ENCODE assay signal across 14 cellular contexts in the genomic region with DNA sequence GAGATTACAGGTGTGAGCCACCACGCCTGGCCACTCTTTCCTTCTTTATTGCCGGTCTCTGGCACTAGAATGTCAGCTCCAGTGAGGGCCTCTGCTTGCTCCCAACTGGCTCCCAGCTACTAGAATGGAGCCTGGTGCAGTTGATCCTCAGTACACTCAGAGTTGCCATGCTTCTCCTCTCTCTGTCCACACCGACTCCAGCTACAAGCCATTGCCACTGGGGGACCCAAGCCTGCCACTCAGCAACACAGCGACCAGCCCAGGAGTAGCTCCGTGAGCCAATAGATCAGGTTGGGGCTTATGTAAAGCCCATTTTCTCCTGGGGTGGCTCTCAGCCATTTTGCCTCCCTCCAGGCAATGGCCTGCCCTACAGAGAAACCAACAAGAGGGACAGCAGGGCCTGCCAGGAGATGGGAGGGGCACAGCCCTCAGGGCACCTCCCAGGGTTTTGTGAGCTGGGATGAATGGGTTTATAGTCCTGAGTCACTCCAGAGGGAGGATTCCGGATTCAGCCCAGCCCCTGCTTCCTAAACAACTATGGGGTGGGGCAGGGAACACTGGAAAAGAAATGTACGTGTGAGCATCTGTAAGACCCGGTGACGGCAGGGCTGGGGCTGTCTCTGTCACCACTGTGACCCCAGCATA. TPM values are rescaled to one million over a fixed set of nuclear protein-coding genes. Genes with fewer than 3 reads are reported as not detected.
DNase-seq lines count a peak whose midpoint lies in the region.
"Had no signal": no experiment of that assay in that cellular context is flagged by ENCODE, and none has a peak within 500 bp of the region (broad histone marks: within the 10 kb centered on the region; RNA-seq: fewer than 3 reads in every experiment).

No MANE protein-coding gene starts in this region.

- H3K4me1 Mint-ChIP-seq in activated naive CD4-positive, alpha-beta T cell treated with anti-CD3 and anti-CD28 coated beads for 36 hours (ENCODE audit: low read depth) = peaks cover 7% of the 10 kb centered on the region
- peaks cover 6% of the 10 kb centered on the region for H3K4me1 Mint-ChIP-seq in activated T-cell treated with anti-CD3 and anti-CD28 coated beads, Interleukin-2, amount 50 U/mL, for 24 hours (ENCODE audit: low read depth)
- peaks cover 6% of the 10 kb centered on the region for H3K4me1 Mint-ChIP-seq in activated naive CD4-positive, alpha-beta T cell treated with anti-CD3 and anti-CD28 coated beads, Interleukin-2, amount 10 ng/mL, durations not matched to agents 7 days and 5 days

- in situ Hi-C loops in Caki2 (cut with HindIII; ENCODE audit: low pct_unique_long_range_greater_than_20kb, low sequenced_read_pairs) = no loop called here

- no peaks in the 10 kb centered on the region for H3K27me3 ChIP-seq in mucosa of stomach (ENCODE audit: control insufficient read depth, insufficient read depth, low read length)

- peak; percentile 54 for DNase-seq in Caki2 (ENCODE audit: low read depth)
- peak; percentile 97 for DNase-seq in LoVo (ENCODE audit: low spot score)
- DNase-seq in epidermal melanocyte (ENCODE audit: insufficient read length, low spot score) = peak; percentile 82
- DNase-seq in activated naive CD4-positive, alpha-beta T cell treated with anti-CD3 and anti-CD28 coated beads for 36 hours = no peak
- DNase-seq in activated T-cell treated with anti-CD3 and anti-CD28 coated beads, Interleukin-2, amount 50 U/mL, for 24 hours = no peak
- no peak for DNase-seq in activated naive CD4-positive, alpha-beta T cell treated with anti-CD3 and anti-CD28 coated beads, Interleukin-2, amount 10 ng/mL, durations not matched to agents 7 days and 5 days
- no peak for DNase-seq in T-helper 1 cell
- DNase-seq: activated CD4-positive, alpha-beta memory T cell treated with anti-CD3 and anti-CD28 coated beads, Interleukin-2, amount 10 ng/mL, durations not matched to agents 7 days and 5 days; amniotic stem cell; COR-L47; naive B cell; NCI-H1105 treated with DMSO at 0.1 percent for 48 hours; stimulated activated CD4-positive, alpha-beta T cell treated with anti-CD3 and anti-CD28 coated beads, Interleukin-4, amount 100 ng/mL, for 1 hour had no signal

- H3K9me3 Mint-ChIP-seq in activated naive CD4-positive, alpha-beta T cell treated with anti-CD3 and anti-CD28 coated beads for 36 hours = no peaks in the 10 kb centered on the region
- H3K9me3 Mint-ChIP-seq in activated T-cell treated with anti-CD3 and anti-CD28 coated beads, Interleukin-2, amount 50 U/mL, for 24 hours = no peaks in the 10 kb centered on the region
- H3K9me3 Mint-ChIP-seq in activated naive CD4-positive, alpha-beta T cell treated with anti-CD3 and anti-CD28 coated beads, Interleukin-2, amount 10 ng/mL, durations not matched to agents 7 days and 5 days = no peaks in the 10 kb centered on the region
- H3K9me3 Mint-ChIP-seq: activated CD4-positive, alpha-beta memory T cell treated with anti-CD3 and anti-CD28 coated beads, Interleukin-2, amount 10 ng/mL, durations not matched to agents 7 days and 5 days; naive B cell had no signal

- H3K9me3 ChIP-seq in mucosa of stomach (ENCODE audit: control insufficient read depth, low read length) = no peaks in the 10 kb centered on the region

- no peaks in the 10 kb centered on the region for H3K27me3 Mint-ChIP-seq in activated naive CD4-positive, alpha-beta T cell treated with anti-CD3 and anti-CD28 coated beads for 36 hours (ENCODE audit: low read depth)
- no peaks in the 10 kb centered on the region for H3K27me3 Mint-ChIP-seq in activated T-cell treated with anti-CD3 and anti-CD28 coated beads, Interleukin-2, amount 50 U/mL, for 24 hours
- H3K27me3 Mint-ChIP-seq in activated naive CD4-positive, alpha-beta T cell treated with anti-CD3 and anti-CD28 coated beads, Interleukin-2, amount 10 ng/mL, durations not matched to agents 7 days and 5 days = no peaks in the 10 kb centered on the region
- H3K27me3 Mint-ChIP-seq: activated CD4-positive, alpha-beta memory T cell treated with anti-CD3 and anti-CD28 coated beads, Interleukin-2, amount 10 ng/mL, durations not matched to agents 7 days and 5 days; naive B cell had no signal

- H3K4me3 Mint-ChIP-seq in activated naive CD4-positive, alpha-beta T cell treated with anti-CD3 and anti-CD28 coated beads for 36 hours = no peak overlapping the region
- H3K4me3 Mint-ChIP-seq in activated T-cell treated with anti-CD3 and anti-CD28 coated beads, Interleukin-2, amount 50 U/mL, for 24 hours = no peak overlapping the region
- no peak overlapping the region for H3K4me3 Mint-ChIP-seq in activated naive CD4-positive, alpha-beta T cell treated with anti-CD3 and anti-CD28 coated beads, Interleukin-2, amount 10 ng/mL, durations not matched to agents 7 days and 5 days
- H3K4me3 Mint-ChIP-seq: activated CD4-positive, alpha-beta memory T cell treated with anti-CD3 and anti-CD28 coated beads, Interleukin-2, amount 10 ng/mL, durations not matched to agents 7 days and 5 days; naive B cell had no signal

- no peaks in the 10 kb centered on the region for H3K36me3 ChIP-seq in mucosa of stomach (ENCODE audit: control insufficient read depth, insufficient read depth, low read length)

- CTCF ChIA-PET in activated naive CD4-positive, alpha-beta T cell treated with anti-CD3 and anti-CD28 coated beads for 36 hours (lab: Charles Lee) = interaction anchor here (0.6 to 1.7 kb wide), 3 partner anchors 10 to 132 kb away, joined by 4 to 7 read pairs (median 6); no protein-coding TSS in a partner anchor
- CTCF ChIA-PET in activated naive CD4-positive, alpha-beta T cell treated with anti-CD3 and anti-CD28 coated beads, Interleukin-2, amount 10 ng/mL, durations not matched to agents 7 days and 5 days (lab: Charles Lee) = interaction anchor here (1.5 to 1.6 kb wide), 2 partner anchors 10 kb away, joined by 6 to 8 read pairs; no protein-coding TSS in a partner anchor

- intact Hi-C loops in activated naive CD4-positive, alpha-beta T cell treated with anti-CD3 and anti-CD28 coated beads for 36 hours (cut with micrococcal nuclease) = no loop called here

- H3K4me3 ChIP-seq in mucosa of stomach (ENCODE audit: low read length) = no peak overlapping the region

- peaks cover 11% of the 10 kb centered on the region for H3K4me1 ChIP-seq in mucosa of stomach (ENCODE audit: control insufficient read depth, insufficient read depth, low read length)

- H3K9ac ChIP-seq in mucosa of stomach (ENCODE audit: low read length) = peak overlapping the region; percentile 17

- H3K36me3 Mint-ChIP-seq in activated naive CD4-positive, alpha-beta T cell treated with anti-CD3 and anti-CD28 coated beads for 36 hours (ENCODE audit: low read depth) = peaks cover 3% of the 10 kb centered on the region
- H3K36me3 Mint-ChIP-seq in activated T-cell treated with anti-CD3 and anti-CD28 coated beads, Interleukin-2, amount 50 U/mL, for 24 hours (ENCODE audit: low read depth) = peaks cover 9% of the 10 kb centered on the region
- peaks cover 3% of the 10 kb centered on the region for H3K36me3 Mint-ChIP-seq in activated naive CD4-positive, alpha-beta T cell treated with anti-CD3 and anti-CD28 coated beads, Interleukin-2, amount 10 ng/mL, durations not matched to agents 7 days and 5 days

- no peak overlapping the region for H3K27ac Mint-ChIP-seq in activated naive CD4-positive, alpha-beta T cell treated with anti-CD3 and anti-CD28 coated beads for 36 hours
- no peak overlapping the region for H3K27ac Mint-ChIP-seq in activated T-cell treated with anti-CD3 and anti-CD28 coated beads, Interleukin-2, amount 50 U/mL, for 24 hours
- no peak overlapping the region for H3K27ac Mint-ChIP-seq in activated naive CD4-positive, alpha-beta T cell treated with anti-CD3 and anti-CD28 coated beads, Interleukin-2, amount 10 ng/mL, durations not matched to agents 7 days and 5 days
- H3K27ac Mint-ChIP-seq: activated CD4-positive, alpha-beta memory T cell treated with anti-CD3 and anti-CD28 coated beads, Interleukin-2, amount 10 ng/mL, durations not matched to agents 7 days and 5 days had no signal

RNA-seq across cellular contexts. Expression of a gene that starts 36.5 kb away (rescaled TPM):
- total RNA-seq in Caki2 (2014; rRNA removed; shearing (Covaris generic); ENCODE audit: low replicate concordance) = 9.4 and 14.1 TPM in 2 replicates
- total RNA-seq in activated naive CD4-positive, alpha-beta T cell treated with anti-CD3 and anti-CD28 coated beads for 36 hours = 10 to 100 TPM; 12.4 to 12.7 TPM

RNA-seq across cellular contexts. Expression of a gene that starts 40.8 kb away (rescaled TPM):
- 98.9 and 123 TPM in 2 replicates for total RNA-seq in Caki2 (2014; rRNA removed; shearing (Covaris generic); ENCODE audit: low replicate concordance)
- 10 to 100 TPM; 94.5 to 99.6 TPM for total RNA-seq in activated naive CD4-positive, alpha-beta T cell treated with anti-CD3 and anti-CD28 coated beads for 36 hours

RNA-seq across cellular contexts. Expression of a gene that starts 49.8 kb away (rescaled TPM):
- 35.2 and 37.5 TPM in 2 replicates for total RNA-seq in Caki2 (2014; rRNA removed; shearing (Covaris generic); ENCODE audit: low replicate concordance)
- 1 to 10 TPM; 2.3 to 2.5 TPM for total RNA-seq in activated naive CD4-positive, alpha-beta T cell treated with anti-CD3 and anti-CD28 coated beads for 36 hours

RNA-seq across cellular contexts. Expression of a gene that starts 51.2 kb away (rescaled TPM):
- 15.1 and 18.0 TPM in 2 replicates for total RNA-seq in Caki2 (2014; rRNA removed; shearing (Covaris generic); ENCODE audit: low replicate concordance)
- total RNA-seq in activated naive CD4-positive, alpha-beta T cell treated with anti-CD3 and anti-CD28 coated beads for 36 hours = under 1 TPM; 0.69 to 0.84 TPM

RNA-seq across cellular contexts. Expression of a gene that starts 53.9 kb away (rescaled TPM):
- not detected in 2 replicates for total RNA-seq in Caki2 (2014; rRNA removed; shearing (Covaris generic); ENCODE audit: low replicate concordance)
- not detected for total RNA-seq in activated naive CD4-positive, alpha-beta T cell treated with anti-CD3 and anti-CD28 coated beads for 36 hours
- total RNA-seq: activated CD4-positive, alpha-beta memory T cell treated with anti-CD3 and anti-CD28 coated beads, Interleukin-2, amount 10 ng/mL, durations not matched to agents 7 days and 5 days had no signal

Comparison
In these comparisons a context has a peak if more than half of its experiments do, and no peak if none do; other contexts are left out.
1. DNase-seq: peak in Caki2 (single experiment), LoVo (single experiment) and epidermal melanocyte (single experiment); none in activated naive CD4-positive, alpha-beta T cell treated with anti-CD3 and anti-CD28 coated beads for 36 hours (single experiment), activated T-cell treated with anti-CD3 and anti-CD28 coated beads, Interleukin-2, amount 50 U/mL, for 24 hours (single experiment), activated naive CD4-positive, alpha-beta T cell treated with anti-CD3 and anti-CD28 coated beads, Interleukin-2, amount 10 ng/mL, durations not matched to agents 7 days and 5 days (single experiment) and T-helper 1 cell (0 of 5).
2. RNA of a gene that starts 49.8 kb away (total RNA-seq): 35.2 to 37.5 TPM in Caki2; 2.3 to 2.5 TPM in activated naive CD4-positive, alpha-beta T cell treated with anti-CD3 and anti-CD28 coated beads for 36 hours; every median in the first group is over 10 times any median in the second.